Comparison of ENCODE assay signal across 27 cellular contexts in the genomic region with DNA sequence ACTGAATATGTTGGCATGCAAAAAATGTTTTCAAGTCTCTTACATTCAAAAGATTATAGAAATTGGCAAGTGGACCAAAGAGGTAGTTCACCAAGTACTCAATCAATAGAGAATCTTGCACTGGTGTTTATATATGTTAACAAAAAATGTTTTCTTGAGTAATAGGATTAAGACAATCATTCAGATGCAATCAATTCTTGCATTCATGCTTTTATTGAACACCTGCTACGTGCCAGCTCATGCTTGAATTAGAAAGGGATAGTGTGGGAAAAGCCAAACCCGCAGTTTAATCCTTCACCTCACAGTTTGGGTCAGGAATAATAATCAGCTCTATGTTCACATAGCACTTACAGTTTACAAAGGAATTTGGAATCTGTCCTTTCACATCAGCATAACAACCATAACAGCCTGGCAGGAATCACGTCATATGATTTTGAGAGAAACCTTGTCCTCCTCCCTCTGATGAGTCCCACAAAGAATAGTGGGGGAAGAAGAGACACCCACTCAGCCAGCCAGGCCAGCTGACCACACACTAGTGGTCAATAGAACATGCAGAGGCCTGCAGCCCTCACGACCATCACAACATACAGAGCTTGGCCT. TPM values are rescaled to one million over a fixed set of nuclear protein-coding genes. Genes with fewer than 3 reads are reported as not detected.
"Had no signal": no experiment of that assay in that cellular context is flagged by ENCODE, and none has a peak within 500 bp of the region (broad histone marks: within the 10 kb centered on the region; RNA-seq: fewer than 3 reads in every experiment).

No MANE protein-coding gene starts in this region.

- H3K36me3 ChIP-seq: heart right ventricle, left lung, lower lobe of right lung, neural progenitor cell, neutrophil, prostate gland, right lobe of liver, suprapubic skin, thoracic aorta, tibial artery, uterus had no signal

- H3K27me3 Mint-ChIP-seq: type B pancreatic cell had no signal

- ATAC-seq: left colon; left lung; lower lobe of right lung; naive thymus-derived CD8-positive, alpha-beta T cell; right lobe of liver had no signal

- H3K27ac Mint-ChIP-seq: nephron progenitor cell; neural progenitor cell; stimulated activated effector memory CD8-positive, alpha-beta T cell treated with anti-CD3 and anti-CD28 coated beads, Interleukin-12 subunit alpha, Interleukin-12 subunit beta, amount 100 ng/mL, for 72 hours; stimulated activated naive CD8-positive, alpha-beta T cell treated with anti-CD3 and anti-CD28 coated beads, Interleukin-15, Interleukin-2, amounts not matched to agents 100 ng/mL and 50 ng/mL, for 24 hours; type B pancreatic cell had no signal

- H3K27ac ChIP-seq: heart right ventricle, hepatocyte, left lung, lower lobe of right lung, neural progenitor cell, neutrophil, parathyroid adenoma, prostate gland, right lobe of liver, skin epidermis, suprapubic skin, thoracic aorta, tibial artery, uterus had no signal

- H3K9me3 Mint-ChIP-seq: naive thymus-derived CD8-positive, alpha-beta T cell; nephron progenitor cell; neural progenitor cell; stimulated activated effector memory CD8-positive, alpha-beta T cell treated with anti-CD3 and anti-CD28 coated beads, Interleukin-12 subunit alpha, Interleukin-12 subunit beta, amount 100 ng/mL, for 72 hours; stimulated activated naive CD8-positive, alpha-beta T cell treated with anti-CD3 and anti-CD28 coated beads, Interleukin-15, Interleukin-2, amounts not matched to agents 100 ng/mL and 50 ng/mL, for 24 hours; type B pancreatic cell had no signal

- H3K9me3 ChIP-seq: heart right ventricle, left lung, lower lobe of right lung, neutrophil, prostate gland, right lobe of liver, suprapubic skin, thoracic aorta, tibial artery, uterus had no signal

- H3K4me1 Mint-ChIP-seq: naive thymus-derived CD8-positive, alpha-beta T cell; nephron progenitor cell; stimulated activated effector memory CD8-positive, alpha-beta T cell treated with anti-CD3 and anti-CD28 coated beads, Interleukin-12 subunit alpha, Interleukin-12 subunit beta, amount 100 ng/mL, for 72 hours had no signal

- H3K36me3 Mint-ChIP-seq: naive thymus-derived CD8-positive, alpha-beta T cell; neural progenitor cell; stimulated activated effector memory CD8-positive, alpha-beta T cell treated with anti-CD3 and anti-CD28 coated beads, Interleukin-12 subunit alpha, Interleukin-12 subunit beta, amount 100 ng/mL, for 72 hours; type B pancreatic cell had no signal

- H3K4me1 ChIP-seq: heart right ventricle, left lung, lower lobe of right lung, neural progenitor cell, parathyroid adenoma, prostate gland, right lobe of liver, suprapubic skin, tibial artery, uterus had no signal

- H3K27me3 ChIP-seq: hepatocyte, neural progenitor cell, right lobe of liver, suprapubic skin, tibial artery, uterus had no signal

- H3K4me3 Mint-ChIP-seq: naive thymus-derived CD8-positive, alpha-beta T cell; nephron progenitor cell; neural progenitor cell; stimulated activated effector memory CD8-positive, alpha-beta T cell treated with anti-CD3 and anti-CD28 coated beads, Interleukin-12 subunit alpha, Interleukin-12 subunit beta, amount 100 ng/mL, for 72 hours; stimulated activated naive CD8-positive, alpha-beta T cell treated with anti-CD3 and anti-CD28 coated beads, Interleukin-15, Interleukin-2, amounts not matched to agents 100 ng/mL and 50 ng/mL, for 24 hours; type B pancreatic cell had no signal

- DNase-seq: kidney; left colon; left lung; lower lobe of right lung; mammary epithelial cell; mesenchymal stem cell; naive thymus-derived CD8-positive, alpha-beta T cell; nephron progenitor cell; occipital lobe; retina; right lobe of liver; stimulated activated CD4-positive, alpha-beta T cell treated with anti-CD3 and anti-CD28 coated beads, Interleukin-4, amount 100 ng/mL, for 24 hours; stimulated activated naive CD4-positive, alpha-beta T cell; tibial artery; uterus had no signal

- H3K4me3 ChIP-seq: heart right ventricle, hepatocyte, left lung, lower lobe of right lung, neural progenitor cell, prostate gland, right lobe of liver, skin epidermis, suprapubic skin, thoracic aorta, tibial artery, uterus had no signal

RNA-seq across cellular contexts. Expression of a gene that starts 36.8 kb away (rescaled TPM):
- total RNA-seq: kidney; naive thymus-derived CD8-positive, alpha-beta T cell; right lobe of liver had no signal
